Comparison of ENCODE assay signal across 1 cellular context in genomic region chr11:65470433-65470832, GRCh38.
TF ChIP-seq lines count a peak whose summit lies in the region.

No MANE protein-coding gene starts in this region.

TF ChIP-seq in GM23338, 12 proteins besides CTCF, POLR2A, EP300 and RAD21:
- TF ChIP-seq CREB1 (CRISPR knock-in tag; IDR thresholded peaks at IDR 0.05; ENCODE audit: low read depth) (no peak), JUNB (IDR thresholded peaks at IDR 0.05; ENCODE audit: unreplicated experiment) (no peak), ZNF331 (CRISPR knock-in tag; IDR thresholded peaks at IDR 0.05; ENCODE audit: low read depth) (no peak), EZH2 (IDR thresholded peaks at IDR 0.05; ENCODE audit: low read depth, unreplicated experiment) (no peak), ZNF114 (CRISPR knock-in tag; IDR thresholded peaks at IDR 0.05) (no peak), EZH2phosphoT487 (IDR thresholded peaks at IDR 0.05; ENCODE audit: unreplicated experiment) (no peak), POLR2AphosphoS5 (IDR thresholded peaks at IDR 0.05; ENCODE audit: low read depth) (no peak), STAT1 (IDR thresholded peaks at IDR 0.05; ENCODE audit: unreplicated experiment) (no peak), NANOG (IDR thresholded peaks at IDR 0.05; ENCODE audit: borderline replicate concordance) (no peak)
